1 cellular context compared by ENCODE assay signal in the genomic region with DNA sequence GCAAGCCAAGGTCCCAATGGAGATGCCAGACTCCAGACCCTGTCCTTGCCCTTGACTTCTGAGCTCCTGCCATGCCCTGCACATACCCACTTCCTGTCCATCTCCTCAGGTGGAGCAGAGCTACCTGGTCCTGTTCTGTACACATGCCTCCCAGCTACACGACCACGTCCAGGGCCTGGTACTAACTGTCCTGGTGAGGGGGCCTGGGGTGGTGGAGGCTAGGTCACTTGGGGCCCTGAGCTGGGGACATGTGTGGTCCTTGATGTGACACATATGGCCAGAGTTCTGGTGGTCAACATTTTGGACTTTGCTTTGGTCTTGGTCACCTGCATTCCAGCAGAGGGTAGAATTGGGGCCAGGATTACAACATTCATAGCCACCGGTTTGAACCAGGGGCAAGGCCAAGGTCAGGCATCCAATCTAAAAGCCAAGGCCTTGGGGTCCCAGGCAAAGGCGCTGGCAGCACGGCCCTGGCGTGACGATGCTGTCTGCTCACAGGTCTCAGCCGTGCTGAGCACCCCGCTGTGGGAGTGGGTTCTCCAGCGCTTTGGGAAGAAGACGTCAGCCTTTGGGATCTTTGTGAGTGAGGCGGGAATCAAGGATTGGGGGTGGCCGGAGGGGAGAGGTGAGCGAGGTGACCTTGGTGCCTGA.
TF ChIP-seq lines count a peak whose summit lies in the region.

No MANE protein-coding gene starts in this region.

TF ChIP-seq in GM23338, 12 proteins besides CTCF, POLR2A, EP300 and RAD21:
- TF ChIP-seq, protein P1, sequence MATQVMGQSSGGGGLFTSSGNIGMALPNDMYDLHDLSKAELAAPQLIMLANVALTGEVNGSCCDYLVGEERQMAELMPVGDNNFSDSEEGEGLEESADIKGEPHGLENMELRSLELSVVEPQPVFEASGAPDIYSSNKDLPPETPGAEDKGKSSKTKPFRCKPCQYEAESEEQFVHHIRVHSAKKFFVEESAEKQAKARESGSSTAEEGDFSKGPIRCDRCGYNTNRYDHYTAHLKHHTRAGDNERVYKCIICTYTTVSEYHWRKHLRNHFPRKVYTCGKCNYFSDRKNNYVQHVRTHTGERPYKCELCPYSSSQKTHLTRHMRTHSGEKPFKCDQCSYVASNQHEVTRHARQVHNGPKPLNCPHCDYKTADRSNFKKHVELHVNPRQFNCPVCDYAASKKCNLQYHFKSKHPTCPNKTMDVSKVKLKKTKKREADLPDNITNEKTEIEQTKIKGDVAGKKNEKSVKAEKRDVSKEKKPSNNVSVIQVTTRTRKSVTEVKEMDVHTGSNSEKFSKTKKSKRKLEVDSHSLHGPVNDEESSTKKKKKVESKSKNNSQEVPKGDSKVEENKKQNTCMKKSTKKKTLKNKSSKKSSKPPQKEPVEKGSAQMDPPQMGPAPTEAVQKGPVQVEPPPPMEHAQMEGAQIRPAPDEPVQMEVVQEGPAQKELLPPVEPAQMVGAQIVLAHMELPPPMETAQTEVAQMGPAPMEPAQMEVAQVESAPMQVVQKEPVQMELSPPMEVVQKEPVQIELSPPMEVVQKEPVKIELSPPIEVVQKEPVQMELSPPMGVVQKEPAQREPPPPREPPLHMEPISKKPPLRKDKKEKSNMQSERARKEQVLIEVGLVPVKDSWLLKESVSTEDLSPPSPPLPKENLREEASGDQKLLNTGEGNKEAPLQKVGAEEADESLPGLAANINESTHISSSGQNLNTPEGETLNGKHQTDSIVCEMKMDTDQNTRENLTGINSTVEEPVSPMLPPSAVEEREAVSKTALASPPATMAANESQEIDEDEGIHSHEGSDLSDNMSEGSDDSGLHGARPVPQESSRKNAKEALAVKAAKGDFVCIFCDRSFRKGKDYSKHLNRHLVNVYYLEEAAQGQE (IDR thresholded peaks at IDR 0.05; ENCODE audit: unreplicated experiment): no peak
- no peak for TF ChIP-seq ZNF462 (CRISPR knock-in tag; IDR thresholded peaks at IDR 0.05)
- TF ChIP-seq, protein P2, sequence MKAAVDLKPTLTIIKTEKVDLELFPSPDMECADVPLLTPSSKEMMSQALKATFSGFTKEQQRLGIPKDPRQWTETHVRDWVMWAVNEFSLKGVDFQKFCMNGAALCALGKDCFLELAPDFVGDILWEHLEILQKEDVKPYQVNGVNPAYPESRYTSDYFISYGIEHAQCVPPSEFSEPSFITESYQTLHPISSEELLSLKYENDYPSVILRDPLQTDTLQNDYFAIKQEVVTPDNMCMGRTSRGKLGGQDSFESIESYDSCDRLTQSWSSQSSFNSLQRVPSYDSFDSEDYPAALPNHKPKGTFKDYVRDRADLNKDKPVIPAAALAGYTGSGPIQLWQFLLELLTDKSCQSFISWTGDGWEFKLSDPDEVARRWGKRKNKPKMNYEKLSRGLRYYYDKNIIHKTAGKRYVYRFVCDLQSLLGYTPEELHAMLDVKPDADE (IDR thresholded peaks at IDR 0.05): no peak
- no peak for TF ChIP-seq NANOG (IDR thresholded peaks at IDR 0.05; ENCODE audit: borderline replicate concordance)
- no peak for TF ChIP-seq EZH2phosphoT487 (IDR thresholded peaks at IDR 0.05; ENCODE audit: unreplicated experiment)
- TF ChIP-seq JUNB (IDR thresholded peaks at IDR 0.05; ENCODE audit: unreplicated experiment): no peak
- TF ChIP-seq EZH2 (IDR thresholded peaks at IDR 0.05; ENCODE audit: low read depth, unreplicated experiment): no peak
- TF ChIP-seq CREB1 (CRISPR knock-in tag; IDR thresholded peaks at IDR 0.05; ENCODE audit: low read depth): no peak
- TF ChIP-seq ZNF331 (CRISPR knock-in tag; IDR thresholded peaks at IDR 0.05; ENCODE audit: low read depth): no peak
- TF ChIP-seq POLR2AphosphoS5 (IDR thresholded peaks at IDR 0.05; ENCODE audit: low read depth): no peak
- no peak for TF ChIP-seq ZNF114 (CRISPR knock-in tag; IDR thresholded peaks at IDR 0.05)
- no peak for TF ChIP-seq STAT1 (IDR thresholded peaks at IDR 0.05; ENCODE audit: unreplicated experiment)
